Comparison of ENCODE assay signal across 19 cellular contexts in the genomic region with DNA sequence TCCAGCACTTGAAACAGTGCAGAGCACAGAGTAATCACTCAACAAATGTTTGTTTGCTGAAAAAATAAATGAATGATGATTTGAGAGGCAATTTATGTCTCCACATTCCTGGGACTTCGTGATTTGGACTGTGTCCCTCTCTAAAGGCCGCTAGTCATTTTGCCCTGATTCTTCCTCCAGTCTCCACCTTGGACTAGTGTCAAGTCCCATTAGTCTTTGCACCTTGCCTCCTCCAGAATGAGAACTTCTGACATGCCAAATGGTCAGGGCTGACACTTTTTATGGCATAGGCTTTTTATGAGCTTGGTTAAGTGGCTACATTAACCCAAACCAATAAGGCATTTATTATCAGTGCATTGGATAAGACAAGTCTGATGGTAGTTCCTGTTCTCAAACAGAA.
"Had no signal": no experiment of that assay in that cellular context is flagged by ENCODE, and none has a peak within 500 bp of the region (broad histone marks: within the 10 kb centered on the region; RNA-seq: fewer than 3 reads in every experiment).

No MANE protein-coding gene starts in this region.

- H2AFZ ChIP-seq: hepatocyte had no signal

- H3K79me2 ChIP-seq: hepatocyte had no signal

- ATAC-seq: foreskin keratinocyte, gastroesophageal sphincter, heart left ventricle, left lung, left ventricle myocardium superior, lower lobe of right lung had no signal

- H3K36me3 ChIP-seq: esophagus muscularis mucosa, gastroesophageal sphincter, heart left ventricle, left lung, lower lobe of right lung had no signal

- H3K4me1 ChIP-seq: esophagus muscularis mucosa, foreskin keratinocyte, gastroesophageal sphincter, heart left ventricle, left lung, lower lobe of right lung had no signal

- H3K9me3 ChIP-seq: gastroesophageal sphincter, lower lobe of right lung had no signal

- H3K4me2 ChIP-seq: hepatocyte had no signal

- H3K27me3 ChIP-seq: esophagus muscularis mucosa, foreskin keratinocyte, gastroesophageal sphincter, heart left ventricle, hepatocyte, left lung had no signal

- H3K27ac ChIP-seq: coronary artery, dorsolateral prefrontal cortex, esophagus muscularis mucosa, foreskin keratinocyte, gastroesophageal sphincter, heart left ventricle, hepatocyte, left lung, lower lobe of right lung had no signal

- DNase-seq: dermis blood vessel endothelial cell; dorsolateral prefrontal cortex; effector CD4-positive, alpha-beta T cell; effector memory CD4-positive, alpha-beta T cell; foreskin keratinocyte; heart left ventricle; hypothalamus; immature natural killer cell; islet precursor cell; kidney; kidney glomerular epithelial cell; left lung; left ventricle myocardium superior; lower lobe of right lung; mesenchymal stem cell had no signal

- H3K4me3 ChIP-seq: coronary artery, dorsolateral prefrontal cortex, esophagus muscularis mucosa, gastroesophageal sphincter, heart left ventricle, hepatocyte, left lung, lower lobe of right lung had no signal
